1 cellular context compared by ENCODE assay signal in the genomic region with DNA sequence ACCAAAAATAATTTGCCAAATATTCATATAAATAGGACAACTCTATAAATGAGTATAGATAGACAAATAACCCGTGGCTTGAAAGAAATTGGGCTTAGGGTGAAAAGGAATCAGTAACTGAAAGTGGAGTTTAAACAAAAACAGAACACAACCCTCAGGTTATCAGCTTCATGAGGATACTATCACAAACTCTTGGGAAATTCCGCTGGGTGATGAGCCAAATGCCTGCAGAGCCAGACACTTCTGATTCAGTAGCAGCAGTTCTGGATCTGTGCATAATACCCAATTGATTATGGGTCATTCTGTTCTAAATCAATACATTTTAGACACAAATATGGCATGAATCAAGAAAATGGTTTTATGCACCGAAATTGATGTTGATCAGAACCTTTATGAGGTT.
TF ChIP-seq lines count a peak whose summit lies in the region.

No MANE protein-coding gene starts in this region.

TF ChIP-seq in GM12878, 131 proteins besides CTCF, POLR2A, EP300 and RAD21 (continued from another document):
- TF ChIP-seq, protein P1, sequence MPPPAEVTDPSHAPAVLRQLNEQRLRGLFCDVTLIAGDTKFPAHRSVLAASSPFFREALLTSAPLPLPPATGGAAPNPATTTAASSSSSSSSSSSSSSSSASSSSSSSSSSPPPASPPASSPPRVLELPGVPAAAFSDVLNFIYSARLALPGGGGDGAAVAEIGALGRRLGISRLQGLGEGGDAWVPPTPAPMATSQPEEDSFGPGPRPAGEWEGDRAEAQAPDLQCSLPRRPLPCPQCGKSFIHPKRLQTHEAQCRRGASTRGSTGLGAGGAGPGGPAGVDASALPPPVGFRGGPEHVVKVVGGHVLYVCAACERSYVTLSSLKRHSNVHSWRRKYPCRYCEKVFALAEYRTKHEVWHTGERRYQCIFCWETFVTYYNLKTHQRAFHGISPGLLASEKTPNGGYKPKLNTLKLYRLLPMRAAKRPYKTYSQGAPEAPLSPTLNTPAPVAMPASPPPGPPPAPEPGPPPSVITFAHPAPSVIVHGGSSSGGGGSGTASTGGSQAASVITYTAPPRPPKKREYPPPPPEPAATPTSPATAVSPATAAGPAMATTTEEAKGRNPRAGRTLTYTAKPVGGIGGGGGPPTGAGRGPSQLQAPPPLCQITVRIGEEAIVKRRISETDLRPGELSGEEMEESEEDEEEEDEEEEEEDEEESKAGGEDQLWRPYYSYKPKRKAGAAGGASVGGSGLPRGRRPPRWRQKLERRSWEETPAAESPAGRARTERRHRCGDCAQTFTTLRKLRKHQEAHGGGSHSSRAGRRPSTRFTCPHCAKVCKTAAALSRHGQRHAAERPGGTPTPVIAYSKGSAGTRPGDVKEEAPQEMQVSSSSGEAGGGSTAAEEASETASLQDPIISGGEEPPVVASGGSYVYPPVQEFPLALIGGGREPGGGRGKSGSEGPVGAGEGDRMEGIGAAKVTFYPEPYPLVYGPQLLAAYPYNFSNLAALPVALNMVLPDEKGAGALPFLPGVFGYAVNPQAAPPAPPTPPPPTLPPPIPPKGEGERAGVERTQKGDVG (CRISPR knock-in tag; IDR thresholded peaks at IDR 0.05) = no peak
- TF ChIP-seq GABPA (IDR thresholded peaks at IDR 0.05; ENCODE audit: low read depth) (no peak), NFIC (IDR thresholded peaks at IDR 0.05; ENCODE audit: low read depth, low read length) (no peak)
